8 cellular contexts compared by ENCODE assay signal in the genomic region with DNA sequence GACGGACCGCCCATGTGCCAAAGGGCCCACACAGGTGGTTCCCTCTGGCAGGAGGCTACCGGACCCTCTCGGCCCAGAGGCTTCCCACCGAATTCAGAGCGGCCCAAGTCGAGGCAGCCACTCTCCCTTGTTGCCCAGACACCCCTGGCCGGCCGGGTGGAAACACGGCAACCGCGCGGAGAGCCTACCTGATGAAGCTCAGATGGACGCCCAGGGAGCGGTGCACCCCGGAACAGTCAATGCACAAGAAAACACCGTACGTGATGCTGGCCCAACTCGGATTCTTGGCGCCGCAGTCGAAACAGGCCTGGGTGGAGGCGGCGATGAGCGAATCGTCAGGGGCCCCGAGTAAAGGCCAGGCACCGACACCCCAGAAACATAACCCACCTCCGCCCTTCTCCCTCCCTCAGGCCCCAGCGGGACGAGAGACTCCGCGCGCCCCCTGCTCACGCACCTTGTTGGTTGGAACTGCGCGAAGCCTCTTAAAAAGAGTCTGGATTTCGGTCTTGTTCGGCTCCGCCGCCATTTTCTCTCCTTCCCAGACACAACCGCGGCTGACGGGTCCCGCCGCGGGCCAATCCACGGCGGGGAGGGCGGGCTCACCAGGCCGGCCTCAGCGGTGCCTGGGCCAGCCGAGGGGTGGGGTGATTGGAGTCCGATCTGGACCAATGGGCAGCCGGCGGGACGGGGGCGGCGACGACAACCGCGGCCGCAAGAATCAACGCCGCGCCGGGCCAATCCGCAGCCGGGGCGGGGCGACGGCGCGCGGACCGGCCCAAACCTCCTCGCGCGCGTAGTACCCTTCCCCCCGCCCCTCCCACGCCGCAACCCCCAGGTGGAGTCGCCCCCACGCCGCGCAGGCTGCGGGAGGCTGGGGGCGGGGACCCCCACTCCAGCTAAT. TPM values are rescaled to one million over a fixed set of nuclear protein-coding genes. Genes with fewer than 3 reads are reported as not detected.
DNase-seq lines count a peak whose midpoint lies in the region; ATAC-seq lines count a peak whose summit lies in the region.

A gene (minus strand): TSS at position 552 of the 901 bp plus-strand sequence. CDS start 26 bp downstream, at position 526.

- no peaks in the 10 kb centered on the region for H3K9me3 ChIP-seq in HUES48 (ENCODE audit: control insufficient read depth, insufficient read depth, low read length)
- no peaks in the 10 kb centered on the region for H3K9me3 ChIP-seq in NT2/D1 (ENCODE audit: insufficient read depth, low read length)
- H3K9me3 ChIP-seq in endocrine pancreas (ENCODE audit: control insufficient read depth, low read length), result no peaks in the 10 kb centered on the region
- no peaks in the 10 kb centered on the region for H3K9me3 ChIP-seq in mesodermal cell (ENCODE audit: control insufficient read depth, low read length)

- H3K4me1 ChIP-seq in HUES48 (ENCODE audit: control insufficient read depth, insufficient read depth, low read length), result no peaks in the 10 kb centered on the region
- H3K4me1 ChIP-seq in NT2/D1 (ENCODE audit: insufficient read depth, insufficient read length), result peaks cover 28% of the 10 kb centered on the region
- H3K4me1 ChIP-seq in endocrine pancreas (ENCODE audit: control insufficient read depth, insufficient read depth, low read length), result peaks cover 8% of the 10 kb centered on the region
- H3K4me1 ChIP-seq in mesodermal cell (ENCODE audit: control insufficient read depth, insufficient read depth, low read length, poor library complexity, severe bottlenecking), result peaks cover 21% of the 10 kb centered on the region

- no peaks in the 10 kb centered on the region for H3K27me3 ChIP-seq in HUES48 (ENCODE audit: control insufficient read depth, insufficient read depth, low read length)
- H3K27me3 ChIP-seq in NT2/D1 (ENCODE audit: insufficient read depth, insufficient read length), result no peaks in the 10 kb centered on the region
- no peaks in the 10 kb centered on the region for H3K27me3 ChIP-seq in endocrine pancreas (ENCODE audit: control insufficient read depth, insufficient read depth, low read length)

- peak within 1 kb of the TSS; percentile 97 for H3K9ac ChIP-seq in HUES48 (ENCODE audit: low read depth, low read length)
- peak within 1 kb of the TSS; percentile 100 for H3K9ac ChIP-seq in NT2/D1 (ENCODE audit: insufficient read length, low read depth)
- peak within 1 kb of the TSS; percentile 99 for H3K9ac ChIP-seq in endocrine pancreas (ENCODE audit: control insufficient read depth, insufficient read depth, low read length)

- H3K36me3 ChIP-seq in HUES48 (ENCODE audit: control insufficient read depth, insufficient read depth, low read length) (peaks cover 59% of the 10 kb centered on the region), NT2/D1 (ENCODE audit: insufficient read depth, insufficient read length, low read length) (peaks cover 75% of the 10 kb centered on the region), endocrine pancreas (ENCODE audit: control insufficient read depth, insufficient read depth, low read length) (no peaks in the 10 kb centered on the region), mesodermal cell (ENCODE audit: control insufficient read depth, insufficient read depth, low read length) (peaks cover 63% of the 10 kb centered on the region)

- DNase-seq in D341Med (ENCODE audit: low spot score), result peak; percentile 99
- DNase-seq in NT2/D1 (ENCODE audit: low read depth, low spot score), result peak; percentile 95
- DNase-seq in activated CD8-positive, alpha-beta memory T cell treated with anti-CD3 and anti-CD28 coated beads, Interleukin-2, amount 50 U/mL, for 1 hour (ENCODE audit: extremely low read depth), result peak; percentile 83
- DNase-seq in stimulated activated CD8-positive, alpha-beta memory T cell treated with anti-CD3 and anti-CD28 coated beads, Interleukin-15, amount 100 ng/mL, for 24 hours (ENCODE audit: low read depth), result peak; percentile 91

- H3K4me3 ChIP-seq in HUES48 (ENCODE audit: low read depth, low read length) (peak within 1 kb of the TSS; percentile 95), NT2/D1 (ENCODE audit: insufficient read length, low read depth) (peak within 1 kb of the TSS; percentile 94), endocrine pancreas (ENCODE audit: control insufficient read depth, insufficient read depth, low read length) (peak within 1 kb of the TSS; percentile 74), mesodermal cell (ENCODE audit: extremely low read depth, insufficient read depth, low read length, poor library complexity, severe bottlenecking) (peak within 1 kb of the TSS; percentile 99)

- peak; percentile 85 for ATAC-seq in GM21423 (IDR thresholded peaks at IDR 0.05; ENCODE audit: unreplicated experiment)

- WGBS in mesodermal cell (ENCODE audit: insufficient coverage in 2 of 2), 2 experiments, result 0% methylated on average over 29 to 60 of the region's 89 CpGs

- H3K27ac ChIP-seq in HUES48 (ENCODE audit: low read depth, low read length) (peak within 1 kb of the TSS; percentile 90), mesodermal cell (ENCODE audit: low read depth, low read length, severe bottlenecking) (peak within 1 kb of the TSS; percentile 93)

RNA-seq across cellular contexts. Expression of the gene that starts here (rescaled TPM):
- 43.9 TPM for polyA plus RNA-seq in mesodermal cell (2013, experiment 1 of 2)
- 48.0 TPM for polyA plus RNA-seq in mesodermal cell (2013, experiment 2 of 2)

Comparison
In these comparisons a context has a peak if more than half of its experiments do, and no peak if none do; other contexts are left out.
1. Peak in every context shown above with its lines: DNase-seq, ATAC-seq, H3K4me3 ChIP-seq and H3K27ac ChIP-seq.